8 cellular contexts compared by ENCODE assay signal in the genomic region with DNA sequence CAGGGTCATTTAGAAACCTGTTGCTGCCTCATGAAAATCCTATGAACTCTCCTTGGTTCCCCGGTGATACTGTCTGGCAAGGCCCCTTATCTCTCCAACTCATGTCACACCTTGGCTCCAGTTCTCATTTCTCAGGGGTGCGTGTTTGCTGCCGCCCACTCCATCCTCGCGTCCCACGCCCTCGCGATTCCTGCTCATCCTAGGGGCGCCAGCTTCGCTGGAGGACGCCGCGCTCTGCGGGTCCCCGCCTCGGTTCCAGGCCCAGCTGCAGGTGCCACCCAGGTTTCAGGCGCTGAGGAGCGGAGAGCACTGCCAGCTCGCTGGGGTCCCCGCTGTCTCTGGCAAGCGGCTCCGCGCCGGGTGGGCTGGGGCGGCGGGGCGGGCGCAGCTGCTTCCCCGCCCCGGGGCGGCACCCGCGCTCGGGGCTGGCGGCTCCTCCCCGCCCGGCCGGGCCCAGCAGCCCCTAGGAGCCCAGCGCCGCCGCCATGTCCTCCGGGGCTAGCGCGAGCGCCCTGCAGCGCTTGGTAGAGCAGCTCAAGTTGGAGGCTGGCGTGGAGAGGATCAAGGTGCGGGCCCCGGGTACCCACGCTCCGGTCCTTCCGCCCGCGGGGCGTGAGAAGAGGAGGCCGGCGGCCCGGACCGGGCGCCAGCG. TPM values are rescaled to one million over a fixed set of nuclear protein-coding genes. Genes with fewer than 3 reads are reported as not detected.
DNase-seq lines count a peak whose midpoint lies in the region; ATAC-seq and TF ChIP-seq lines count a peak whose summit lies in the region.

A gene (plus strand): TSS at position 456 of the 652 bp plus-strand sequence. CDS start 30 bp downstream, at position 486.

- H3K9me3 ChIP-seq in neural progenitor cell (ENCODE audit: low read depth): no peaks in the 10 kb centered on the region
- no peaks in the 10 kb centered on the region for H3K9me3 ChIP-seq in stomach smooth muscle (ENCODE audit: control insufficient read depth in 2 of 2, low read length in 2 of 2)

- peaks cover 20% of the 10 kb centered on the region for H3K4me1 Mint-ChIP-seq in neural progenitor cell

- H3K36me3 Mint-ChIP-seq in neural progenitor cell: peaks cover 11% of the 10 kb centered on the region

- H3K4me1 ChIP-seq in foreskin keratinocyte: peaks cover 9% of the 10 kb centered on the region
- peaks cover 15% of the 10 kb centered on the region for H3K4me1 ChIP-seq in neural progenitor cell
- peaks cover 10% of the 10 kb centered on the region for H3K4me1 ChIP-seq in stomach smooth muscle (ENCODE audit: control insufficient read depth, insufficient read depth, low read length)

- H3K79me2 ChIP-seq in neural progenitor cell (ENCODE audit: low read depth): peaks cover 45% of the 10 kb centered on the region

- TF ChIP-seq CTCF in foreskin keratinocyte (conservative IDR thresholded peaks at IDR 0.05) (no peak), neural progenitor cell (IDR thresholded peaks at IDR 0.05) (no peak)

- H3K9ac ChIP-seq in neural progenitor cell: no peak within 1 kb of the TSS
- peak within 1 kb of the TSS; percentile 69 to 79 for H3K9ac ChIP-seq in stomach smooth muscle (ENCODE audit: low read length in 2 of 2)

- H3K9me3 Mint-ChIP-seq in neural progenitor cell: no peaks in the 10 kb centered on the region

- DNase-seq in Caki2 (ENCODE audit: low read depth): peak; percentile 59
- peak; percentile 60 for DNase-seq in RPMI7951 (ENCODE audit: low read depth)
- peak; percentile 57 for DNase-seq in activated gamma-delta T cell (lab: John Stamatoyannopoulos, UW)
- peak in 1 of 2 donors; percentile 30 for DNase-seq in foreskin keratinocyte
- peak; percentile 80 for DNase-seq in neural progenitor cell (ENCODE audit: low spot score)

- H2AFZ ChIP-seq in neural progenitor cell (replicated peaks): peak within 1 kb of the TSS; percentile 95

- peaks cover 22% of the 10 kb centered on the region for H3F3A ChIP-seq in neural progenitor cell (ENCODE audit: low read depth)

- H3K36me3 ChIP-seq in neural progenitor cell (no peaks in the 10 kb centered on the region), stomach smooth muscle (ENCODE audit: control insufficient read depth in 2 of 2, insufficient read depth in 2 of 2, low read length in 2 of 2) (no peaks in the 10 kb centered on the region)

- H3K27ac ChIP-seq in foreskin keratinocyte: no peak within 1 kb of the TSS
- peak within 1 kb of the TSS; percentile 82 for H3K27ac ChIP-seq in neural progenitor cell
- H3K27ac ChIP-seq in stomach smooth muscle (ENCODE audit: low read length): peak within 1 kb of the TSS; percentile 24

- peaks cover 2% of the 10 kb centered on the region for H3K27me3 Mint-ChIP-seq in neural progenitor cell (ENCODE audit: insufficient read depth, low read depth)

- in situ Hi-C loops in Caki2 (cut with HindIII; ENCODE audit: low pct_unique_long_range_greater_than_20kb, low sequenced_read_pairs): no loop called here

- peak within 1 kb of the TSS; percentile 91 for H3K4me2 ChIP-seq in neural progenitor cell

- H4K20me1 ChIP-seq in neural progenitor cell (ENCODE audit: low read depth): peaks cover 31% of the 10 kb centered on the region

- H3K4me3 ChIP-seq in neural progenitor cell (peak within 1 kb of the TSS; percentile 94), stomach smooth muscle (ENCODE audit: low read length in 2 of 2) (peak within 1 kb of the TSS; percentile 78 to 86)

- H3K4me3 Mint-ChIP-seq in neural progenitor cell: peak within 1 kb of the TSS; percentile 98

- H3K27me3 ChIP-seq in foreskin keratinocyte: no peaks in the 10 kb centered on the region
- H3K27me3 ChIP-seq in neural progenitor cell: peaks cover 19% of the 10 kb centered on the region
- no peaks in the 10 kb centered on the region for H3K27me3 ChIP-seq in stomach smooth muscle (ENCODE audit: control insufficient read depth in 1 of 2, insufficient read depth in 2 of 2, low read length in 2 of 2)

- peak within 1 kb of the TSS; percentile 95 for H3K27ac Mint-ChIP-seq in neural progenitor cell

- peak; percentile 74 for ATAC-seq in GM19438 (IDR thresholded peaks at IDR 0.05; ENCODE audit: low read depth, unreplicated experiment)
- ATAC-seq in HG03565 (IDR thresholded peaks at IDR 0.05; ENCODE audit: unreplicated experiment): peak; percentile 72
- peak; percentile 88 for ATAC-seq in foreskin keratinocyte

RNA-seq across cellular contexts. Expression of the gene that starts here (rescaled TPM):
- 78.1 and 89.8 TPM in 2 replicates for total RNA-seq in Caki2 (2014; rRNA removed; shearing (Covaris generic); ENCODE audit: low replicate concordance)
- 115 TPM in 2 replicates for total RNA-seq in RPMI7951 (2014; rRNA removed; shearing (Covaris generic))
- total RNA-seq in foreskin keratinocyte (53.7 and 66.2 TPM in 2 replicates), neural progenitor cell (ENCODE audit: low replicate concordance) (84.6 and 128 TPM in 2 replicates)
- 49.7 and 68.4 TPM in 2 replicates for polyA plus RNA-seq in foreskin keratinocyte
